ENCODE assay signal across 27 cellular contexts in genomic region chr12:47793015-47793681, GRCh38. TPM values are rescaled to one million over a fixed set of nuclear protein-coding genes. Genes with fewer than 3 reads are reported as not detected.
DNase-seq lines count a peak whose midpoint lies in the region; ATAC-seq, FAIRE-seq and TF ChIP-seq lines count a peak whose summit lies in the region.
"Had no signal": no experiment of that assay in that cellular context is flagged by ENCODE, and none has a peak within 500 bp of the region (broad histone marks: within the 10 kb centered on the region; RNA-seq: fewer than 3 reads in every experiment).

No MANE protein-coding gene starts in this region.

- H3K4me3 ChIP-seq in kidney (ENCODE audit: low read length in 2 of 2): no peak overlapping the region
- no peak overlapping the region for H3K4me3 ChIP-seq in skeletal muscle tissue (ENCODE audit: low read length in 3 of 3)

- intact Hi-C loops in kidney (cut with DNase I): no loop called here
- intact Hi-C loops in activated T-helper 2 cell treated with anti-CD3 and anti-CD28 coated beads, Interferon-gamma antibody, Interleukin-2, Interleukin-4, amounts not matched to agents 10 μg/mL and 5 μg/mL and 100 μg/mL, durations not matched to agents 14 hours and 24 hours and 36 hours (cut with micrococcal nuclease): no loop called here

- CTCF ChIA-PET in T-cell (lab: Charles Lee): interaction anchor here (0.8 to 1.1 kb wide), 3 partner anchors 11 to 87 kb away, joined by 3 read pairs; no protein-coding TSS in a partner anchor

- peaks cover 9% of the 10 kb centered on the region for H3K36me3 Mint-ChIP-seq in activated naive CD4-positive, alpha-beta T cell treated with anti-CD3 and anti-CD28 coated beads, Interleukin-2, amount 50 U/mL, for 24 hours
- peaks cover 41% of the 10 kb centered on the region for H3K36me3 Mint-ChIP-seq in T-cell
- peaks cover 78% of the 10 kb centered on the region for H3K36me3 Mint-ChIP-seq in activated T-helper 2 cell treated with anti-CD3 and anti-CD28 coated beads, Interferon-gamma antibody, Interleukin-2, Interleukin-4, amounts not matched to agents 10 μg/mL and 5 μg/mL and 100 μg/mL, durations not matched to agents 14 hours and 24 hours and 36 hours (ENCODE audit: low read depth)

- H3K27ac Mint-ChIP-seq in activated naive CD4-positive, alpha-beta T cell treated with anti-CD3 and anti-CD28 coated beads, Interleukin-2, amount 50 U/mL, for 24 hours: peak overlapping the region; percentile 55
- H3K27ac Mint-ChIP-seq in T-cell: peak overlapping the region; percentile 49 to 58
- H3K27ac Mint-ChIP-seq in activated T-helper 2 cell treated with anti-CD3 and anti-CD28 coated beads, Interferon-gamma antibody, Interleukin-2, Interleukin-4, amounts not matched to agents 10 μg/mL and 5 μg/mL and 100 μg/mL, durations not matched to agents 14 hours and 24 hours and 36 hours: no peak overlapping the region
- H3K27ac Mint-ChIP-seq: mesothelial cell of epicardium had no signal

- H3K36me3 ChIP-seq in kidney (ENCODE audit: control insufficient read depth in 1 of 2, insufficient read depth in 2 of 2, low read length in 2 of 2) (peaks cover 31 to 41% of the 10 kb centered on the region in 2 donors), skeletal muscle tissue (ENCODE audit: control insufficient read depth in 3 of 3, insufficient read depth in 3 of 3, low read length in 3 of 3) (peaks cover 61 to 74% (median 73%) of the 10 kb centered on the region in 3 donors)

- H3K4me1 ChIP-seq in kidney (ENCODE audit: control insufficient read depth in 1 of 2, insufficient read depth in 1 of 2, low read depth in 1 of 2, low read length in 2 of 2): no peaks in the 10 kb centered on the region
- H3K4me1 ChIP-seq in skeletal muscle tissue (ENCODE audit: control insufficient read depth in 3 of 3, insufficient read depth in 3 of 3, low read length in 3 of 3): peaks cover 4 to 17% (median 17%) of the 10 kb centered on the region in 3 donors

- TF ChIP-seq CTCF in kidney (IDR thresholded peaks at IDR 0.05; ENCODE audit: borderline replicate concordance, extremely low read depth, insufficient read depth): no peak

- H3K4me1 Mint-ChIP-seq in activated naive CD4-positive, alpha-beta T cell treated with anti-CD3 and anti-CD28 coated beads, Interleukin-2, amount 50 U/mL, for 24 hours: peaks cover 6% of the 10 kb centered on the region
- H3K4me1 Mint-ChIP-seq in T-cell: peaks cover 2 to 8% (median 2%) of the 10 kb centered on the region in 3 donors
- H3K4me1 Mint-ChIP-seq in activated T-helper 2 cell treated with anti-CD3 and anti-CD28 coated beads, Interferon-gamma antibody, Interleukin-2, Interleukin-4, amounts not matched to agents 10 μg/mL and 5 μg/mL and 100 μg/mL, durations not matched to agents 14 hours and 24 hours and 36 hours (ENCODE audit: low read depth): peaks cover 7% of the 10 kb centered on the region
- H3K4me1 Mint-ChIP-seq: mesothelial cell of epicardium had no signal

- no peaks in the 10 kb centered on the region for H3K9me3 ChIP-seq in kidney (ENCODE audit: control insufficient read depth in 1 of 2, low read length in 2 of 2)
- H3K9me3 ChIP-seq in skeletal muscle tissue (ENCODE audit: control insufficient read depth in 3 of 3, low read length in 3 of 3): no peaks in the 10 kb centered on the region

- H3K9me3 Mint-ChIP-seq in activated naive CD4-positive, alpha-beta T cell treated with anti-CD3 and anti-CD28 coated beads, Interleukin-2, amount 50 U/mL, for 24 hours: no peaks in the 10 kb centered on the region
- no peaks in the 10 kb centered on the region for H3K9me3 Mint-ChIP-seq in T-cell
- H3K9me3 Mint-ChIP-seq in activated T-helper 2 cell treated with anti-CD3 and anti-CD28 coated beads, Interferon-gamma antibody, Interleukin-2, Interleukin-4, amounts not matched to agents 10 μg/mL and 5 μg/mL and 100 μg/mL, durations not matched to agents 14 hours and 24 hours and 36 hours: no peaks in the 10 kb centered on the region
- H3K9me3 Mint-ChIP-seq: activated naive CD8-positive, alpha-beta T cell treated with anti-CD3 and anti-CD28 coated beads, Interleukin-2, amount 10 ng/mL, durations not matched to agents 7 days and 5 days; CD8-positive, alpha-beta T cell; mesothelial cell of epicardium; naive B cell had no signal

- H3K27me3 Mint-ChIP-seq in activated naive CD4-positive, alpha-beta T cell treated with anti-CD3 and anti-CD28 coated beads, Interleukin-2, amount 50 U/mL, for 24 hours: no peaks in the 10 kb centered on the region
- H3K27me3 Mint-ChIP-seq in T-cell: no peaks in the 10 kb centered on the region
- no peaks in the 10 kb centered on the region for H3K27me3 Mint-ChIP-seq in activated T-helper 2 cell treated with anti-CD3 and anti-CD28 coated beads, Interferon-gamma antibody, Interleukin-2, Interleukin-4, amounts not matched to agents 10 μg/mL and 5 μg/mL and 100 μg/mL, durations not matched to agents 14 hours and 24 hours and 36 hours (ENCODE audit: low read depth)
- H3K27me3 Mint-ChIP-seq: activated CD4-positive, alpha-beta T cell treated with anti-CD3 and anti-CD28 coated beads for 36 hours; activated naive CD8-positive, alpha-beta T cell treated with anti-CD3 and anti-CD28 coated beads, Interleukin-2, amount 10 ng/mL, durations not matched to agents 7 days and 5 days; naive B cell had no signal

- no peaks in the 10 kb centered on the region for H3K27me3 ChIP-seq in skeletal muscle tissue (ENCODE audit: control insufficient read depth in 3 of 3, insufficient read depth in 3 of 3, low read length in 3 of 3)

- FAIRE-seq in kidney (lab: Jason Lieb, UNC): no peak

- H3K9ac ChIP-seq in kidney (ENCODE audit: low read length in 2 of 2): no peak overlapping the region
- peak overlapping the region in 1 of 3 donors; percentile 19 for H3K9ac ChIP-seq in skeletal muscle tissue (ENCODE audit: low read depth in 1 of 3, low read length in 3 of 3)

- no peak overlapping the region for H3K4me3 Mint-ChIP-seq in activated naive CD4-positive, alpha-beta T cell treated with anti-CD3 and anti-CD28 coated beads, Interleukin-2, amount 50 U/mL, for 24 hours
- no peak overlapping the region for H3K4me3 Mint-ChIP-seq in T-cell
- no peak overlapping the region for H3K4me3 Mint-ChIP-seq in activated T-helper 2 cell treated with anti-CD3 and anti-CD28 coated beads, Interferon-gamma antibody, Interleukin-2, Interleukin-4, amounts not matched to agents 10 μg/mL and 5 μg/mL and 100 μg/mL, durations not matched to agents 14 hours and 24 hours and 36 hours (ENCODE audit: low read depth)
- H3K4me3 Mint-ChIP-seq: activated CD4-positive, alpha-beta T cell treated with anti-CD3 and anti-CD28 coated beads for 36 hours; activated naive CD8-positive, alpha-beta T cell treated with anti-CD3 and anti-CD28 coated beads, Interleukin-2, amount 10 ng/mL, durations not matched to agents 7 days and 5 days; CD8-positive, alpha-beta T cell; mesothelial cell of epicardium; naive B cell had no signal

- ATAC-seq in T-cell (replicated peaks in 1 of 4): no peak
- ATAC-seq: activated CD4-positive, alpha-beta T cell treated with anti-CD3 and anti-CD28 coated beads for 36 hours; CD8-positive, alpha-beta T cell; esophagus mucosa; Panc1 had no signal

- H3K27ac ChIP-seq in kidney (ENCODE audit: low read depth in 2 of 2, low read length in 2 of 2): no peak overlapping the region
- peak overlapping the region; percentile 37 for H3K27ac ChIP-seq in skeletal muscle tissue (ENCODE audit: low read depth, low read length)
- H3K27ac ChIP-seq: VCaP had no signal

- POLR2A ChIA-PET in T-cell (lab: Charles Lee): no interaction called here

- DNase-seq in activated naive CD4-positive, alpha-beta T cell treated with Interleukin-2 at 50 U/mL for 16 hours: no peak
- DNase-seq in T-cell (no peak), kidney (peak; percentile 69), iPS-NIHi7 (ENCODE audit: extremely low spot score) (no peak)
- DNase-seq in activated T-helper 2 cell treated with anti-CD3 and anti-CD28 coated beads, Interferon-gamma antibody, Interleukin-2, Interleukin-4, amounts not matched to agents 10 μg/mL and 5 μg/mL and 100 μg/mL, durations not matched to agents 14 hours and 24 hours and 36 hours (ENCODE audit: low spot score): no peak
- DNase-seq: activated CD4-positive, alpha-beta T cell treated with anti-CD3 and anti-CD28 coated beads for 36 hours; activated naive CD8-positive, alpha-beta T cell treated with anti-CD3 and anti-CD28 coated beads, Interleukin-2, amount 10 ng/mL, durations not matched to agents 7 days and 5 days; activated T-cell treated with anti-CD3 and anti-CD28 coated beads, Interleukin-2, amount 50 U/mL, for 48 hours; CD8-positive, alpha-beta T cell; central memory CD4-positive, alpha-beta T cell; foreskin fibroblast; HCEC 1CT; head of caudate nucleus; islet precursor cell; naive B cell; NCI-H446 treated with DMSO at 0.1 percent for 48 hours; NCI-H774; occipital lobe; SHP77 treated with DMSO at 0.1 percent for 48 hours; stimulated activated naive CD4-positive, alpha-beta T cell; T1000 had no signal

RNA-seq across cellular contexts. Expression of gene SLC48A1, which starts 20.1 kb away (rescaled TPM):
- total RNA-seq in T-cell (10 to 100 TPM in 3 of 5 donors, 1 to 10 TPM in 2; 5.8 to 13.7 (median 10.2) TPM), kidney (69.9 TPM), skeletal muscle tissue (7.8 TPM)
- polyA plus RNA-seq in kidney (ENCODE audit: insufficient read depth, low read depth, low replicate concordance): 56.9 TPM
- 7.3 and 7.4 TPM in 2 replicates for total RNA-seq in activated T-helper 2 cell treated with anti-CD3 and anti-CD28 coated beads, Interferon-gamma antibody, Interleukin-2, Interleukin-4, amounts not matched to agents 10 μg/mL and 5 μg/mL and 100 μg/mL, durations not matched to agents 14 hours and 24 hours and 36 hours

RNA-seq across cellular contexts. Expression of gene HDAC7, which starts 26.6 kb away (rescaled TPM):
- 100 to 1,000 TPM; 142 to 192 (median 165) TPM for total RNA-seq in T-cell
- 132 TPM for total RNA-seq in kidney
- polyA plus RNA-seq in kidney (ENCODE audit: insufficient read depth, low read depth, low replicate concordance): 35.0 TPM
- total RNA-seq in skeletal muscle tissue: 21.4 TPM
- 251 and 253 TPM in 2 replicates for total RNA-seq in activated T-helper 2 cell treated with anti-CD3 and anti-CD28 coated beads, Interferon-gamma antibody, Interleukin-2, Interleukin-4, amounts not matched to agents 10 μg/mL and 5 μg/mL and 100 μg/mL, durations not matched to agents 14 hours and 24 hours and 36 hours

RNA-seq across cellular contexts. Expression of gene RAPGEF3, which starts 34.5 kb away (rescaled TPM):
- total RNA-seq in T-cell (under 1 TPM; 0.25 to 0.99 (median 0.82) TPM), kidney (179 TPM), skeletal muscle tissue (8.4 TPM)
- polyA plus RNA-seq in kidney (ENCODE audit: insufficient read depth, low read depth, low replicate concordance): 84.3 TPM
- 1.8 and 2.7 TPM in 2 replicates for total RNA-seq in activated T-helper 2 cell treated with anti-CD3 and anti-CD28 coated beads, Interferon-gamma antibody, Interleukin-2, Interleukin-4, amounts not matched to agents 10 μg/mL and 5 μg/mL and 100 μg/mL, durations not matched to agents 14 hours and 24 hours and 36 hours

Comparison
In these comparisons a context has a peak if more than half of its experiments do, and no peak if none do; other contexts are left out.
1. RNA of gene RAPGEF3, which starts 34.5 kb away (total RNA-seq): 179 TPM in kidney (single experiment); 8.4 TPM in skeletal muscle tissue (single experiment), 1.8 to 2.7 TPM in activated T-helper 2 cell treated with anti-CD3 and anti-CD28 coated beads, Interferon-gamma antibody, Interleukin-2, Interleukin-4, amounts not matched to agents 10 μg/mL and 5 μg/mL and 100 μg/mL, durations not matched to agents 14 hours and 24 hours and 36 hours and 0.25 to 0.99 TPM in T-cell; every median in the first group is over 10 times any median in the second.